Comparison of ENCODE assay signal across 19 cellular contexts in the genomic region with DNA sequence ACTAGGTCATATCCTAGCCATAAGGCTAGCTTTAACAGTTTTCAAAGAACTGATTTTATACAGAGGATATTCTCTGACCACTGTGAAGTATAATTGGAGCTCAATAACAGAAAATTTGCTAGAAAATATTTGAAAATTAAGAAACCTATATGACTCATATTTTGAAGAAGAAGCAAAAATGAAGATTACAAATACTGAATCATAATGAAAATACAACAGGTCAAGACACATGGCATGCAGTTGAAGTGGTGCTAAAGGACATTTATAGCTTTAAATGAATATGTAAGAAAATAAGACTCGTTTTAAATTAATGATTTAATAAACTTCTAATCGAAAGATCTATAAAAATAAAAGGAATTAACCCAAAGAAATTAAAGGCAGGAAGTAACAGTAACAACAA.
"Had no signal": no experiment of that assay in that cellular context is flagged by ENCODE, and none has a peak within 500 bp of the region (broad histone marks: within the 10 kb centered on the region; RNA-seq: fewer than 3 reads in every experiment).

No MANE protein-coding gene starts in this region.

- H3K36me3 Mint-ChIP-seq: activated naive CD4-positive, alpha-beta T cell treated with anti-CD3 and anti-CD28 coated beads, Interleukin-2, amount 50 U/mL, for 24 hours; naive B cell had no signal

- H3K9me3 Mint-ChIP-seq: neural crest cell had no signal

- H3K4me1 ChIP-seq: heart right ventricle, lower lobe of right lung, right lobe of liver, thyroid gland, upper lobe of right lung had no signal

- H3K27me3 ChIP-seq: heart right ventricle, right lobe of liver, thyroid gland, upper lobe of right lung had no signal

- H3K27ac Mint-ChIP-seq: activated CD8-positive, alpha-beta T cell treated with anti-CD3 and anti-CD28 coated beads, Interleukin-2, amount 10 ng/mL, durations not matched to agents 7 days and 5 days; activated naive CD4-positive, alpha-beta T cell treated with anti-CD3 and anti-CD28 coated beads, Interleukin-2, amount 50 U/mL, for 24 hours; naive B cell; stimulated activated naive CD8-positive, alpha-beta T cell treated with anti-CD3 and anti-CD28 coated beads, Interleukin-15, Interleukin-2, amounts not matched to agents 100 ng/mL and 50 ng/mL, for 24 hours had no signal

- H3K4me3 Mint-ChIP-seq: activated CD8-positive, alpha-beta T cell treated with anti-CD3 and anti-CD28 coated beads, Interleukin-2, amount 10 ng/mL, durations not matched to agents 7 days and 5 days; activated naive CD4-positive, alpha-beta T cell treated with anti-CD3 and anti-CD28 coated beads, Interleukin-2, amount 50 U/mL, for 24 hours; naive B cell; neural crest cell; stimulated activated naive CD8-positive, alpha-beta T cell treated with anti-CD3 and anti-CD28 coated beads, Interleukin-15, Interleukin-2, amounts not matched to agents 100 ng/mL and 50 ng/mL, for 24 hours had no signal

- H3K4me3 ChIP-seq: heart right ventricle, lower lobe of right lung, right lobe of liver, skin epidermis, thyroid gland, upper lobe of right lung had no signal

- DNase-seq: activated CD4-positive, alpha-beta T cell treated with anti-CD3 and anti-CD28 coated beads, Interleukin-2, amount 50 U/mL, for 1 hour; activated CD8-positive, alpha-beta T cell treated with anti-CD3 and anti-CD28 coated beads, Interleukin-2, amount 10 ng/mL, durations not matched to agents 7 days and 5 days; activated gamma-delta T cell treated with Interleukin-2 at 50 U/mL for 16 hours; aorta; heart right ventricle; lower lobe of right lung; naive B cell; right lobe of liver; stimulated activated CD4-positive, alpha-beta T cell treated with anti-CD3 and anti-CD28 coated beads, Interleukin-1b, Interleukin-23, amount 100 ng/mL, for 48 hours; substantia nigra; thyroid gland; upper lobe of right lung had no signal

- ATAC-seq: activated CD4-positive, CD25-positive, alpha-beta regulatory T cell treated with anti-CD3 and anti-CD28 coated beads, Interleukin-2, amount 50 U/mL, for 24 hours; activated CD8-positive, alpha-beta T cell treated with anti-CD3 and anti-CD28 coated beads, Interleukin-2, amount 10 ng/mL, durations not matched to agents 7 days and 5 days; heart right ventricle; left lobe of liver; lower lobe of right lung; right lobe of liver; upper lobe of right lung had no signal

- H3K9me3 ChIP-seq: lower lobe of right lung, right lobe of liver, thyroid gland, upper lobe of right lung had no signal

- H3K36me3 ChIP-seq: heart right ventricle, lower lobe of right lung, right lobe of liver, thyroid gland, upper lobe of right lung had no signal

- H3K4me1 Mint-ChIP-seq: activated naive CD4-positive, alpha-beta T cell treated with anti-CD3 and anti-CD28 coated beads, Interleukin-2, amount 50 U/mL, for 24 hours; naive B cell; neural crest cell had no signal

- H3K27me3 Mint-ChIP-seq: activated naive CD4-positive, alpha-beta T cell treated with anti-CD3 and anti-CD28 coated beads, Interleukin-2, amount 50 U/mL, for 24 hours; naive B cell; stimulated activated naive CD8-positive, alpha-beta T cell treated with anti-CD3 and anti-CD28 coated beads, Interleukin-15, Interleukin-2, amounts not matched to agents 100 ng/mL and 50 ng/mL, for 24 hours had no signal

- H3K27ac ChIP-seq: heart right ventricle, lower lobe of right lung, right lobe of liver, skin epidermis, thyroid gland, upper lobe of right lung, VCaP had no signal
